Comparison of ENCODE assay signal across 1 cellular context in the genomic region with DNA sequence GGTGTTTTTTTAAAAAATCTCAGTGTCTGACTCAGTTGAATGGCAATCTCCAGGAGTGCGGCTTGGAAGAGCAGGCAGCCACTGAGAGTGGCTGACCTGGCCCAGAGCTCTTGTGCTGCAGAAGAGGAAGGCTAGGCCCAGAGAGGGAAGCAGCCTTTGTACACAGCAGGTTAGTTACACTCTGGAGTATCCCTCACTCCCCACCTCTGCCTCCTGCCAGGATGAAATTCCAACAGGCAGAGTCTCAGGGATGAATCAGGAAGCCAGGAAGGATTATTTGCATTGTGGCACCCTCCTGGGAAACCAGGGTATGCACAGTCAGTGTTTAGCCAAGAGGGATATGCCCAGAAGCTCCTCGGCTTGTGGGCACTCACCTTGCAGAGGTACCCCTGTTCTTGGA.
TF ChIP-seq lines count a peak whose summit lies in the region.

No MANE protein-coding gene starts in this region.

TF ChIP-seq in GM23338, 12 proteins besides CTCF, POLR2A, EP300 and RAD21 (continued from another document):
- TF ChIP-seq, protein P1, sequence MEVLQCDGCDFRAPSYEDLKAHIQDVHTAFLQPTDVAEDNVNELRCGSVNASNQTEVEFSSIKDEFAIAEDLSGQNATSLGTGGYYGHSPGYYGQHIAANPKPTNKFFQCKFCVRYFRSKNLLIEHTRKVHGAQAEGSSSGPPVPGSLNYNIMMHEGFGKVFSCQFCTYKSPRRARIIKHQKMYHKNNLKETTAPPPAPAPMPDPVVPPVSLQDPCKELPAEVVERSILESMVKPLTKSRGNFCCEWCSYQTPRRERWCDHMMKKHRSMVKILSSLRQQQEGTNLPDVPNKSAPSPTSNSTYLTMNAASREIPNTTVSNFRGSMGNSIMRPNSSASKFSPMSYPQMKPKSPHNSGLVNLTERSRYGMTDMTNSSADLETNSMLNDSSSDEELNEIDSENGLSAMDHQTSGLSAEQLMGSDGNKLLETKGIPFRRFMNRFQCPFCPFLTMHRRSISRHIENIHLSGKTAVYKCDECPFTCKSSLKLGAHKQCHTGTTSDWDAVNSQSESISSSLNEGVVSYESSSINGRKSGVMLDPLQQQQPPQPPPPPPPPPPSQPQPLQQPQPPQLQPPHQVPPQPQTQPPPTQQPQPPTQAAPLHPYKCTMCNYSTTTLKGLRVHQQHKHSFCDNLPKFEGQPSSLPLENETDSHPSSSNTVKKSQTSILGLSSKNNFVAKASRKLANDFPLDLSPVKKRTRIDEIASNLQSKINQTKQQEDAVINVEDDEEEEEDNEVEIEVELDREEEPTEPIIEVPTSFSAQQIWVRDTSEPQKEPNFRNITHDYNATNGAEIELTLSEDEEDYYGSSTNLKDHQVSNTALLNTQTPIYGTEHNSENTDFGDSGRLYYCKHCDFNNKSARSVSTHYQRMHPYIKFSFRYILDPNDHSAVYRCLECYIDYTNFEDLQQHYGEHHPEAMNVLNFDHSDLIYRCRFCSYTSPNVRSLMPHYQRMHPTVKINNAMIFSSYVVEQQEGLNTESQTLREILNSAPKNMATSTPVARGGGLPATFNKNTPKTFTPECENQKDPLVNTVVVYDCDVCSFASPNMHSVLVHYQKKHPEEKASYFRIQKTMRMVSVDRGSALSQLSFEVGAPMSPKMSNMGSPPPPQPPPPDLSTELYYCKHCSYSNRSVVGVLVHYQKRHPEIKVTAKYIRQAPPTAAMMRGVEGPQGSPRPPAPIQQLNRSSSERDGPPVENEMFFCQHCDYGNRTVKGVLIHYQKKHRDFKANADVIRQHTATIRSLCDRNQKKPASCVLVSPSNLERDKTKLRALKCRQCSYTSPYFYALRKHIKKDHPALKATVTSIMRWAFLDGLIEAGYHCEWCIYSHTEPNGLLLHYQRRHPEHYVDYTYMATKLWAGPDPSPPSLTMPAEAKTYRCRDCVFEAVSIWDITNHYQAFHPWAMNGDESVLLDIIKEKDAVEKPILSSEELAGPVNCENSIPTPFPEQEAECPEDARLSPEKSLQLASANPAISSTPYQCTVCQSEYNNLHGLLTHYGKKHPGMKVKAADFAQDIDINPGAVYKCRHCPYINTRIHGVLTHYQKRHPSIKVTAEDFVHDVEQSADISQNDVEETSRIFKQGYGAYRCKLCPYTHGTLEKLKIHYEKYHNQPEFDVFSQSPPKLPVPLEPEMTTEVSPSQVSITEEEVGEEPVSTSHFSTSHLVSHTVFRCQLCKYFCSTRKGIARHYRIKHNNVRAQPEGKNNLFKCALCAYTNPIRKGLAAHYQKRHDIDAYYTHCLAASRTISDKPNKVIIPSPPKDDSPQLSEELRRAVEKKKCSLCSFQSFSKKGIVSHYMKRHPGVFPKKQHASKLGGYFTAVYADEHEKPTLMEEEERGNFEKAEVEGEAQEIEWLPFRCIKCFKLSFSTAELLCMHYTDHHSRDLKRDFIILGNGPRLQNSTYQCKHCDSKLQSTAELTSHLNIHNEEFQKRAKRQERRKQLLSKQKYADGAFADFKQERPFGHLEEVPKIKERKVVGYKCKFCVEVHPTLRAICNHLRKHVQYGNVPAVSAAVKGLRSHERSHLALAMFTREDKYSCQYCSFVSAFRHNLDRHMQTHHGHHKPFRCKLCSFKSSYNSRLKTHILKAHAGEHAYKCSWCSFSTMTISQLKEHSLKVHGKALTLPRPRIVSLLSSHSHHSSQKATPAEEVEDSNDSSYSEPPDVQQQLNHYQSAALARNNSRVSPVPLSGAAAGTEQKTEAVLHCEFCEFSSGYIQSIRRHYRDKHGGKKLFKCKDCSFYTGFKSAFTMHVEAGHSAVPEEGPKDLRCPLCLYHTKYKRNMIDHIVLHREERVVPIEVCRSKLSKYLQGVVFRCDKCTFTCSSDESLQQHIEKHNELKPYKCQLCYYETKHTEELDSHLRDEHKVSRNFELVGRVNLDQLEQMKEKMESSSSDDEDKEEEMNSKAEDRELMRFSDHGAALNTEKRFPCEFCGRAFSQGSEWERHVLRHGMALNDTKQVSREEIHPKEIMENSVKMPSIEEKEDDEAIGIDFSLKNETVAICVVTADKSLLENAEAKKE (CRISPR knock-in tag; IDR thresholded peaks at IDR 0.05): 0 out of 2 replicates have a peak, but pooled peaks have one; percentile 18
- TF ChIP-seq, protein P2, sequence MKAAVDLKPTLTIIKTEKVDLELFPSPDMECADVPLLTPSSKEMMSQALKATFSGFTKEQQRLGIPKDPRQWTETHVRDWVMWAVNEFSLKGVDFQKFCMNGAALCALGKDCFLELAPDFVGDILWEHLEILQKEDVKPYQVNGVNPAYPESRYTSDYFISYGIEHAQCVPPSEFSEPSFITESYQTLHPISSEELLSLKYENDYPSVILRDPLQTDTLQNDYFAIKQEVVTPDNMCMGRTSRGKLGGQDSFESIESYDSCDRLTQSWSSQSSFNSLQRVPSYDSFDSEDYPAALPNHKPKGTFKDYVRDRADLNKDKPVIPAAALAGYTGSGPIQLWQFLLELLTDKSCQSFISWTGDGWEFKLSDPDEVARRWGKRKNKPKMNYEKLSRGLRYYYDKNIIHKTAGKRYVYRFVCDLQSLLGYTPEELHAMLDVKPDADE (IDR thresholded peaks at IDR 0.05): no peak
- no peak for TF ChIP-seq STAT1 (IDR thresholded peaks at IDR 0.05; ENCODE audit: unreplicated experiment)
- no peak for TF ChIP-seq NANOG (IDR thresholded peaks at IDR 0.05; ENCODE audit: borderline replicate concordance)
- no peak for TF ChIP-seq EZH2 (IDR thresholded peaks at IDR 0.05; ENCODE audit: low read depth, unreplicated experiment)
